8 cellular contexts compared by ENCODE assay signal in genomic region chr22:44735518-44736428, GRCh38. TPM values are rescaled to one million over a fixed set of nuclear protein-coding genes. Genes with fewer than 3 reads are reported as not detected.
DNase-seq lines count a peak whose midpoint lies in the region; ATAC-seq and TF ChIP-seq lines count a peak whose summit lies in the region.

No MANE protein-coding gene starts in this region.

- H3K4me1 ChIP-seq in mammary epithelial cell (ENCODE audit: insufficient read depth, low read length): no peaks in the 10 kb centered on the region

- dilution Hi-C loops in mammary epithelial cell (cut with HindIII; ENCODE audit: low sequenced_read_pairs): no loop called here

- no peaks in the 10 kb centered on the region for H3K9me3 ChIP-seq in mammary epithelial cell (replicated peaks; ENCODE audit: insufficient read depth, low read length)

- no peaks in the 10 kb centered on the region for H4K20me1 ChIP-seq in mammary epithelial cell (ENCODE audit: insufficient read depth, low read length)

- WGBS in mammary epithelial cell (ENCODE audit: low coverage, missing lambda C conversion rate): 44% methylated on average over 16 of the region's 28 CpGs

- H3K9ac ChIP-seq in mammary epithelial cell (ENCODE audit: insufficient read depth, low read length): no peak overlapping the region

- BruUV-seq in mammary epithelial cell (replicated peaks; lab: Mats Ljungman, UMichigan): no TSS peak

- no peaks in the 10 kb centered on the region for H3K27me3 ChIP-seq in mammary epithelial cell (ENCODE audit: insufficient read depth, low read length)

- H3K36me3 ChIP-seq in mammary epithelial cell (ENCODE audit: insufficient read depth, low read length): no peaks in the 10 kb centered on the region

- DNase-seq in GM10266 (ENCODE audit: extremely low spot score) (peak; percentile 91), NAMALWA (ENCODE audit: low spot score) (peak; percentile 70), mammary epithelial cell (no peak), kidney glomerular epithelial cell (lab: John Stamatoyannopoulos, UW) (peak; percentile 52)
- peak; percentile 91 for DNase-seq in activated CD4-positive, CD25-positive, alpha-beta regulatory T cell treated with anti-CD3 and anti-CD28 coated beads, Interleukin-2, amount 50 U/mL, for 72 hours
- DNase-seq in stimulated activated CD4-positive, alpha-beta T cell treated with anti-CD3 and anti-CD28 coated beads, Interleukin-4, amount 100 ng/mL, for 1 hour: peak; percentile 86

- H2AFZ ChIP-seq in mammary epithelial cell (ENCODE audit: low read depth, low read length): no peak overlapping the region

- in situ Hi-C loops in mammary epithelial cell (cut with MboI; ENCODE audit: low sequenced_read_pairs in 2 of 2): loop anchor here in 1 of 2 donors (5.0 kb wide), 1 partner anchor 38 kb away; no protein-coding TSS in a partner anchor

- no peak overlapping the region for H3K4me3 ChIP-seq in mammary epithelial cell (replicated peaks in 1 of 3; ENCODE audit: insufficient read depth in 1 of 3, low read depth in 2 of 3, low read length in 3 of 3)

- ATAC-seq in HG03442 (IDR thresholded peaks at IDR 0.05; ENCODE audit: unreplicated experiment) (no peak), HG03469 (IDR thresholded peaks at IDR 0.05; ENCODE audit: unreplicated experiment) (no peak)

- no peaks in the 10 kb centered on the region for H3K79me2 ChIP-seq in mammary epithelial cell (ENCODE audit: insufficient read depth, low read length)

- CTCF ChIA-PET in mammary epithelial cell (lab: Charles Lee; ENCODE audit: low non-redundant PET): no interaction called here

- TF ChIP-seq CTCF in GM10266 (IDR thresholded peaks at IDR 0.05; ENCODE audit: control insufficient read depth, insufficient read depth, low read depth, missing control alignments): peak; percentile 93
- peak; percentile 85 to 87 for TF ChIP-seq CTCF in mammary epithelial cell (conservative IDR thresholded peaks at IDR 0.05 in 1 of 2, IDR thresholded peaks at IDR 0.05 in 1 of 2; ENCODE audit: extremely low read depth in 1 of 2, insufficient read depth in 1 of 2, low read depth in 1 of 2, low read length in 2 of 2)

- no peak overlapping the region for H3K4me2 ChIP-seq in mammary epithelial cell (ENCODE audit: insufficient read depth, low read depth, low read length)

- no peak overlapping the region for H3K27ac ChIP-seq in mammary epithelial cell (ENCODE audit: insufficient read depth, low read depth, low read length)

- intact Hi-C loops in mammary epithelial cell (cut with micrococcal nuclease): loop anchor here (1.0 kb wide), 1 partner anchor 38 kb away; no protein-coding TSS in a partner anchor

RNA-seq across cellular contexts. Expression of gene ARHGAP8, which starts 16.6 kb away (rescaled TPM):
- 10 to 100 TPM; 26.0 to 47.6 TPM for total RNA-seq in mammary epithelial cell
- 28.0 TPM for polyA plus RNA-seq in mammary epithelial cell
- polyA minus RNA-seq in mammary epithelial cell: 7.5 TPM

RNA-seq across cellular contexts. Expression of gene PRR5, which starts 33.8 kb away (rescaled TPM):
- total RNA-seq in mammary epithelial cell: 10 to 100 TPM; 13.0 to 19.9 TPM
- polyA plus RNA-seq in mammary epithelial cell: 12.9 TPM
- polyA minus RNA-seq in mammary epithelial cell: 9.1 TPM
